In genomic region chr18:55475916-55476315, GRCh38 we compare ENCODE assay signal across 25 cellular contexts.
DNase-seq lines count a peak whose midpoint lies in the region; ATAC-seq and TF ChIP-seq lines count a peak whose summit lies in the region.
"Had no signal": no experiment of that assay in that cellular context is flagged by ENCODE, and none has a peak within 500 bp of the region (broad histone marks: within the 10 kb centered on the region; RNA-seq: fewer than 3 reads in every experiment).

No MANE protein-coding gene starts in this region.

- peak overlapping the region; percentile 76 to 90 for H3K27ac Mint-ChIP-seq in natural killer cell

- TF ChIP-seq CTCF in left ventricle myocardium inferior (IDR thresholded peaks at IDR 0.05; ENCODE audit: borderline replicate concordance) (no peak), natural killer cell (IDR thresholded peaks at IDR 0.05) (no peak)

- ATAC-seq in natural killer cell (no peak), HG03025 (IDR thresholded peaks at IDR 0.05; ENCODE audit: low FRiP score, unreplicated experiment) (no peak), GM18858 (IDR thresholded peaks at IDR 0.05; ENCODE audit: unreplicated experiment) (no peak)
- ATAC-seq: K562 had no signal

- H3K4me3 ChIP-seq in left ventricle myocardium inferior (no peak overlapping the region), MG63 (no peak overlapping the region)
- H3K4me3 ChIP-seq: BLaER1, K562, PC-9, SJSA1 had no signal

- H3K27ac ChIP-seq in left ventricle myocardium inferior (replicated peaks), result peak overlapping the region; percentile 88
- H3K27ac ChIP-seq: BLaER1, PC-9, SJSA1 had no signal

- H3K27me3 ChIP-seq in left ventricle myocardium inferior (ENCODE audit: low read depth), result no peaks in the 10 kb centered on the region
- H3K27me3 ChIP-seq in MG63, result no peaks in the 10 kb centered on the region
- H3K27me3 ChIP-seq: BLaER1, SJSA1 had no signal

- no peaks in the 10 kb centered on the region for H3K27me3 Mint-ChIP-seq in natural killer cell (ENCODE audit: low read depth in 2 of 2)

- H3K4me1 Mint-ChIP-seq in natural killer cell, result peaks cover 36 to 37% of the 10 kb centered on the region in 2 donors

- no peak for DNase-seq in left ventricle myocardium inferior
- DNase-seq in cardiac septum (ENCODE audit: low spot score), result no peak
- peak; percentile 49 for DNase-seq in astrocyte of the hippocampus (ENCODE audit: low read depth, low spot score)
- DNase-seq in natural killer cell, result no peak
- no peak for DNase-seq in MG63
- no peak for DNase-seq in NCI-H82 (lab: John Stamatoyannopoulos, UW)
- DNase-seq: 8988T; ACHN; CD4-positive, CD25-positive, alpha-beta regulatory T cell; COR-L47; DMS53; GM23248; H7; MM.1S; NCI-H2029; NCI-H446; NCI-H524 treated with DMSO at 0.1 percent for 48 hours; PC-9; Right ventricle myocardium superior; RPMI8226 had no signal

- H3K9me3 Mint-ChIP-seq in natural killer cell, result no peaks in the 10 kb centered on the region

- no peaks in the 10 kb centered on the region for H3K9me3 ChIP-seq in left ventricle myocardium inferior (replicated peaks)
- H3K9me3 ChIP-seq in MG63, result no peaks in the 10 kb centered on the region
- H3K9me3 ChIP-seq: BLaER1, SJSA1 had no signal

- H3K4me1 ChIP-seq in left ventricle myocardium inferior, result peaks cover 52% of the 10 kb centered on the region

- no peaks in the 10 kb centered on the region for H3K36me3 Mint-ChIP-seq in natural killer cell
- H3K36me3 Mint-ChIP-seq: CD4-positive, CD25-positive, alpha-beta regulatory T cell had no signal

- H3K36me3 ChIP-seq in left ventricle myocardium inferior, result no peaks in the 10 kb centered on the region
- no peaks in the 10 kb centered on the region for H3K36me3 ChIP-seq in MG63
- H3K36me3 ChIP-seq: SJSA1 had no signal

- H3K4me3 Mint-ChIP-seq in natural killer cell, result peak overlapping the region; percentile 83

- intact Hi-C loops in left ventricle myocardium inferior (cut with micrococcal nuclease) (no loop called here), cardiac septum (cut with DNase I) (loop anchor here (5.0 kb wide), 1 partner anchor 54 kb away; no protein-coding TSS in a partner anchor), natural killer cell (cut with micrococcal nuclease) (loop anchor here (2.0 kb wide), 1 partner anchor 19 kb away; no protein-coding TSS in a partner anchor)
